ENCODE assay signal across 8 cellular contexts in genomic region chr1:236143104-236143948, GRCh38. TPM values are rescaled to one million over a fixed set of nuclear protein-coding genes. Genes with fewer than 3 reads are reported as not detected.
DNase-seq lines count a peak whose midpoint lies in the region; ATAC-seq and TF ChIP-seq lines count a peak whose summit lies in the region.

No MANE protein-coding gene starts in this region.

- H3K4me1 ChIP-seq in effector memory CD4-positive, alpha-beta T cell (ENCODE audit: control insufficient read depth, insufficient read depth, low read length, poor library complexity, severe bottlenecking): peaks cover 15% of the 10 kb centered on the region
- no peaks in the 10 kb centered on the region for H3K4me1 ChIP-seq in mesendoderm (ENCODE audit: control insufficient read depth, low read depth, low read length)

- H3K79me1 ChIP-seq in mesendoderm (ENCODE audit: low read length): no peaks in the 10 kb centered on the region

- H3K4me2 ChIP-seq in mesendoderm (ENCODE audit: low read length): peak overlapping the region; percentile 48

- H3K9me3 ChIP-seq in effector memory CD4-positive, alpha-beta T cell (ENCODE audit: control insufficient read depth, low read length): no peaks in the 10 kb centered on the region

- H3K9ac ChIP-seq in mesendoderm (ENCODE audit: low read length): peak overlapping the region; percentile 39

- no peak overlapping the region for H4K5ac ChIP-seq in mesendoderm (ENCODE audit: low read length)

- no peak overlapping the region for H2BK15ac ChIP-seq in mesendoderm (replicated peaks; ENCODE audit: low read depth)

- no peak overlapping the region for H3K18ac ChIP-seq in mesendoderm (ENCODE audit: low read length)

- H3K4me3 ChIP-seq in effector memory CD4-positive, alpha-beta T cell (ENCODE audit: insufficient read depth, low read depth, low read length, poor library complexity, severe bottlenecking): peak overlapping the region; percentile 82
- no peak overlapping the region for H3K4me3 ChIP-seq in mesendoderm (ENCODE audit: low read length)

- peak overlapping the region; percentile 28 for H3K56ac ChIP-seq in mesendoderm (ENCODE audit: low read length)

- no peak overlapping the region for H4K8ac ChIP-seq in mesendoderm (ENCODE audit: low read depth, low read length)

- ATAC-seq in GM19023 (IDR thresholded peaks at IDR 0.05; ENCODE audit: unreplicated experiment) (peak; percentile 34), HG03342 (IDR thresholded peaks at IDR 0.05; ENCODE audit: unreplicated experiment) (peak; percentile 29)

- H3K36me3 ChIP-seq in effector memory CD4-positive, alpha-beta T cell (ENCODE audit: control insufficient read depth, insufficient read depth, low read length): no peaks in the 10 kb centered on the region
- no peaks in the 10 kb centered on the region for H3K36me3 ChIP-seq in mesendoderm (ENCODE audit: control insufficient read depth, insufficient read depth, low read length)

- no peak overlapping the region for H2BK5ac ChIP-seq in mesendoderm (ENCODE audit: low read length)

- no peak overlapping the region for H2AK5ac ChIP-seq in mesendoderm (ENCODE audit: low read length)

- no peak overlapping the region for H3K23ac ChIP-seq in mesendoderm (ENCODE audit: low read length)

- no peak overlapping the region for H2BK120ac ChIP-seq in mesendoderm (ENCODE audit: low read depth, low read length)

- peaks cover 7% of the 10 kb centered on the region for H3K27me3 ChIP-seq in effector memory CD4-positive, alpha-beta T cell (replicated peaks; ENCODE audit: control insufficient read depth, insufficient read depth, low read length, poor library complexity, severe bottlenecking)
- peaks cover 31% of the 10 kb centered on the region for H3K27me3 ChIP-seq in mesendoderm (ENCODE audit: insufficient read depth, low read length, poor library complexity)

- no peak overlapping the region for H3K4ac ChIP-seq in mesendoderm (ENCODE audit: low read depth, low read length)

- no CpG with 5 or more reads among the region's 39 CpGs for WGBS in mesendoderm (ENCODE audit: extremely low coverage, insufficient coverage, low lambda C conversion rate)

- no peaks in the 10 kb centered on the region for H3K79me2 ChIP-seq in mesendoderm (ENCODE audit: control insufficient read depth, insufficient read depth, low read length)

- no peak for TF ChIP-seq CTCF in VCaP (conservative IDR thresholded peaks at IDR 0.05)

- DNase-seq in AG08395 (ENCODE audit: low spot score): peak; percentile 79
- DNase-seq in effector memory CD4-positive, alpha-beta T cell: no peak
- no peak for DNase-seq in mesendoderm
- DNase-seq in stromal cell of bone marrow (ENCODE audit: low read depth): peak; percentile 63
- DNase-seq in NCI-H2029 treated with DMSO at 0.1 percent for 48 hours (lab: John Stamatoyannopoulos, UW): no peak

- H3K27ac ChIP-seq in VCaP (peak overlapping the region; percentile 85), mesendoderm (ENCODE audit: low read depth, low read length) (no peak overlapping the region)
- H3K27ac ChIP-seq in effector memory CD4-positive, alpha-beta T cell (ENCODE audit: insufficient read depth, low read length, poor library complexity, severe bottlenecking): no peak overlapping the region

RNA-seq across cellular contexts. Expression of gene GPR137B, which starts 1.0 kb away (rescaled TPM):
- 1.9 TPM for polyA plus RNA-seq in mesendoderm (2013, experiment 1 of 2)
- polyA plus RNA-seq in mesendoderm (2013, experiment 2 of 2): 2.0 TPM

Comparison
In these comparisons a context has a peak if more than half of its experiments do, and no peak if none do; other contexts are left out.
1. DNase-seq: peak in AG08395 (single experiment) and stromal cell of bone marrow (single experiment); none in effector memory CD4-positive, alpha-beta T cell (0 of 3), mesendoderm (single experiment) and NCI-H2029 treated with DMSO at 0.1 percent for 48 hours (single experiment).